In genomic region chr6:11685411-11686093, GRCh38 we compare ENCODE assay signal across 13 cellular contexts.
A peak's percentile ranks its signal among the peaks of the same experiment; 100 is the strongest.
DNase-seq lines count a peak whose midpoint lies in the region; ATAC-seq and TF ChIP-seq lines count a peak whose summit lies in the region.
"Had no signal": no experiment of that assay in that cellular context is flagged by ENCODE, and none has a peak within 500 bp of the region (broad histone marks: within the 10 kb centered on the region; RNA-seq: fewer than 3 reads in every experiment).

No MANE protein-coding gene starts in this region.

- peak overlapping the region in 1 of 2 donors; percentile 6 for H3K27ac ChIP-seq in left lung
- H3K27ac ChIP-seq: gastroesophageal sphincter had no signal

- POLR2A ChIA-PET in AG04449 (lab: Yijun Ruan, JAX) = no interaction called here
- POLR2A ChIA-PET in activated CD8-positive, alpha-beta T cell treated with anti-CD3 and anti-CD28 coated beads, Interleukin-2, amount 10 ng/mL, durations not matched to agents 7 days and 5 days (lab: Charles Lee) = no interaction called here
- POLR2A ChIA-PET in T-cell (lab: Charles Lee) = interaction anchor here in 1 of 2 donors (0.7 kb wide), 1 partner anchor 28 kb away, joined by 3 read pairs; no protein-coding TSS in a partner anchor

- H3K4me3 ChIP-seq in AG04449 (ENCODE audit: low read depth, low read length) (no peak overlapping the region), left lung (no peak overlapping the region)
- H3K4me3 ChIP-seq: gastroesophageal sphincter had no signal

- peaks cover 2% of the 10 kb centered on the region for H3K36me3 Mint-ChIP-seq in activated CD8-positive, alpha-beta T cell treated with anti-CD3 and anti-CD28 coated beads, Interleukin-2, amount 10 ng/mL, durations not matched to agents 7 days and 5 days (ENCODE audit: low read depth)
- no peaks in the 10 kb centered on the region for H3K36me3 Mint-ChIP-seq in T-cell

- CTCF ChIA-PET in AG04449 (lab: Yijun Ruan, JAX) (interaction anchor here (0.8 to 1.6 kb wide), 2 partner anchors 15 to 30 kb away, joined by 3 to 9 read pairs; no protein-coding TSS in a partner anchor), T-cell (lab: Charles Lee) (interaction anchor here in 1 of 2 donors (0.7 kb wide), 1 partner anchor 101 kb away, joined by 3 read pairs; no protein-coding TSS in a partner anchor)
- CTCF ChIA-PET in activated CD8-positive, alpha-beta T cell treated with anti-CD3 and anti-CD28 coated beads, Interleukin-2, amount 10 ng/mL, durations not matched to agents 7 days and 5 days (lab: Charles Lee) = no interaction called here

- DNase-seq in AG04449 (ENCODE audit: low read depth, low spot score) (peak; percentile 52), HT1080 (ENCODE audit: low read depth) (peak; percentile 86), astrocyte of the hippocampus (ENCODE audit: low read depth, low spot score) (peak; percentile 80), left lung (no peak), NCI-H526 treated with DMSO at 0.1 percent for 48 hours (lab: John Stamatoyannopoulos, UW) (no peak), T-cell (no peak)
- DNase-seq in activated CD8-positive, alpha-beta T cell treated with anti-CD3 and anti-CD28 coated beads, Interleukin-2, amount 10 ng/mL, durations not matched to agents 7 days and 5 days = no peak
- DNase-seq: activated T-cell treated with anti-CD3 and anti-CD28 coated beads, Interleukin-2, amount 50 U/mL, for 1 hour; central memory CD4-positive, alpha-beta T cell; NCI-H146; right cardiac atrium had no signal

- H3K27ac Mint-ChIP-seq in activated CD8-positive, alpha-beta T cell treated with anti-CD3 and anti-CD28 coated beads, Interleukin-2, amount 10 ng/mL, durations not matched to agents 7 days and 5 days = no peak overlapping the region
- no peak overlapping the region for H3K27ac Mint-ChIP-seq in T-cell

- H3K36me3 ChIP-seq in left lung = no peaks in the 10 kb centered on the region
- H3K36me3 ChIP-seq: gastroesophageal sphincter had no signal

- peaks cover 0 to 5% of the 10 kb centered on the region in 2 donors for H3K4me1 ChIP-seq in left lung
- H3K4me1 ChIP-seq: gastroesophageal sphincter had no signal

- intact Hi-C loops in left lung (cut with DNase I) = no loop called here

- peak; percentile 75 for ATAC-seq in left lung
- no peak for ATAC-seq in activated CD8-positive, alpha-beta T cell treated with anti-CD3 and anti-CD28 coated beads, Interleukin-2, amount 10 ng/mL, durations not matched to agents 7 days and 5 days
- ATAC-seq in GM18873 (IDR thresholded peaks at IDR 0.05; ENCODE audit: low FRiP score, unreplicated experiment) = no peak
- ATAC-seq in T-cell (replicated peaks in 1 of 4) = no peak
- ATAC-seq: gastroesophageal sphincter, right cardiac atrium had no signal

- H3K27me3 Mint-ChIP-seq in activated CD8-positive, alpha-beta T cell treated with anti-CD3 and anti-CD28 coated beads, Interleukin-2, amount 10 ng/mL, durations not matched to agents 7 days and 5 days (ENCODE audit: low read depth) = peaks cover 4% of the 10 kb centered on the region
- no peaks in the 10 kb centered on the region for H3K27me3 Mint-ChIP-seq in T-cell

- no peaks in the 10 kb centered on the region for H3K27me3 ChIP-seq in left lung
- H3K27me3 ChIP-seq: gastroesophageal sphincter had no signal

- H3K4me3 Mint-ChIP-seq in activated CD8-positive, alpha-beta T cell treated with anti-CD3 and anti-CD28 coated beads, Interleukin-2, amount 10 ng/mL, durations not matched to agents 7 days and 5 days = no peak overlapping the region
- no peak overlapping the region for H3K4me3 Mint-ChIP-seq in T-cell

- no peaks in the 10 kb centered on the region for H3K4me1 Mint-ChIP-seq in activated CD8-positive, alpha-beta T cell treated with anti-CD3 and anti-CD28 coated beads, Interleukin-2, amount 10 ng/mL, durations not matched to agents 7 days and 5 days (ENCODE audit: low read depth)
- H3K4me1 Mint-ChIP-seq in T-cell = no peaks in the 10 kb centered on the region

- peaks cover 0 to 6% of the 10 kb centered on the region in 2 donors for H3K9me3 ChIP-seq in left lung

- TF ChIP-seq CTCF in AG04449 (IDR thresholded peaks at IDR 0.05; ENCODE audit: insufficient read depth, low read length, missing control alignments) = no peak
- TF ChIP-seq CTCF in left lung (IDR thresholded peaks at IDR 0.05) = no peak

- peaks cover 6% of the 10 kb centered on the region for H3K9me3 Mint-ChIP-seq in activated CD8-positive, alpha-beta T cell treated with anti-CD3 and anti-CD28 coated beads, Interleukin-2, amount 10 ng/mL, durations not matched to agents 7 days and 5 days (ENCODE audit: insufficient read depth)
- peaks cover 0 to 5% (median 0%) of the 10 kb centered on the region in 3 donors for H3K9me3 Mint-ChIP-seq in T-cell

Comparison
In these comparisons a context has a peak if more than half of its experiments do, and no peak if none do; other contexts are left out.
1. DNase-seq: peak in AG04449 (single experiment), HT1080 (single experiment) and astrocyte of the hippocampus (single experiment); none in left lung (0 of 2), activated CD8-positive, alpha-beta T cell treated with anti-CD3 and anti-CD28 coated beads, Interleukin-2, amount 10 ng/mL, durations not matched to agents 7 days and 5 days (single experiment), NCI-H526 treated with DMSO at 0.1 percent for 48 hours (single experiment) and T-cell (0 of 34).